8 cellular contexts compared by ENCODE assay signal in the genomic region with DNA sequence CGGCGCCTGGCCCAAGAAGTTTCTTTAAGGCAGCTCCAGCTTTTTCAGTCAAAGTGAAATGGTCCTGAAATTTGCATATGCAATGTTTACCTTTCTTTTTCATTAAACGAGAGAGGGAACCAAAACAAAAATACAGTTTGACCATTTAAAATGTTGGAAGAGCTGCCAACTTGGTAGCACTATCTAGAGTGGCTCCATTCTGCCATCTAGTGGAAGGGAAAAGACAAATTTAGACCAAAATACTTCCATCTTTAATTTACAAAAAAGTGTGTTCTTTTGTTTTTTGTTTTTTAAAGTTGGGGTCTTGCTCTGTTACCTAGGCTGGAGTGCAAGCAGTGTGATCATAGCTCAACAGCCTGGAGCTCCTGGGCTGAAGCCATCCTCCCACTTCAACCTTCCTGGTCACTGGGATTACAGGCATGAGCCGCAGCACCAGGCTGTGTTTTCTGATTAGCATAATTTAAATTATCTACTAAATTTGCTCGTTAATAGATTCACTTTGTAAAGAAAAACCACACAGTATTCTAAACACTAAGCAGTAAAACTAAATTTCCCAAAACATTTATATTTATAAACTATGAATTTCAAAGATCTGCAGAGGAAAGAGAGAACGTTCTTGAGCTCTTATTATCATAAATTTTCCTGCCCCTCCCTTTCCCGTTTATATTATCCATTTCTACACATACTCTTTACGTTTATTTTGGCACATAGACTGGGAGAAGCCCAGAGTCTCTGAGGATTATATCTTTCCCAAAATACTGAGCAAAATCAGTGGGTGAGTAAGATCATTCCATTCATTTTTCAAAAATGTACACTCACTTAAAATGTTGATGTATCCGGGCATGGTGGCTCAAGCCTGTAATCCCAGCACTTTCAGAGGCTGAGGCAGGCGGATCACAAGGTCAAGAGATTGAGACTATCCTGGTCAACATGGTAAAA. TPM values are rescaled to one million over a fixed set of nuclear protein-coding genes. Genes with fewer than 3 reads are reported as not detected.
A peak's percentile ranks its signal among the peaks of the same experiment; 100 is the strongest.
DNase-seq lines count a peak whose midpoint lies in the region; ATAC-seq and TF ChIP-seq lines count a peak whose summit lies in the region.

No MANE protein-coding gene starts in this region.

- peak; percentile 85 to 89 for TF ChIP-seq RAD21 in liver (IDR thresholded peaks at IDR 0.05)

- no peak overlapping the region for H3K4me3 ChIP-seq in AG09309 (ENCODE audit: control insufficient read depth, low read depth, low read length)
- H3K4me3 ChIP-seq in body of pancreas: no peak overlapping the region
- no peak overlapping the region for H3K4me3 ChIP-seq in liver (ENCODE audit: low read depth in 1 of 3, low read length in 3 of 3)

- H3K36me3 ChIP-seq in body of pancreas (replicated peaks in 1 of 2; ENCODE audit: insufficient read depth in 1 of 2, low read depth in 2 of 2) (no peaks in the 10 kb centered on the region), liver (ENCODE audit: control insufficient read depth in 4 of 4, insufficient read depth in 3 of 4, low read depth in 1 of 4, low read length in 3 of 4) (no peaks in the 10 kb centered on the region)

- no peak for TF ChIP-seq POLR2A in body of pancreas (IDR thresholded peaks at IDR 0.05)

- intact Hi-C loops in body of pancreas (cut with DNase I): no loop called here

- DNase-seq in AG09309 (ENCODE audit: low read depth) (peak; percentile 14), GM13976 (ENCODE audit: low spot score) (peak; percentile 65), NCI-H345 (lab: John Stamatoyannopoulos, UW) (peak; percentile 49), body of pancreas (no peak), GDM1 (lab: John Stamatoyannopoulos, UW) (no peak)
- no peak for DNase-seq in activated CD4-positive, alpha-beta T cell treated with anti-CD3 and anti-CD28 coated beads, Interleukin-2, amount 50 U/mL, for 48 hours

- no peak overlapping the region for H3K9ac ChIP-seq in liver (ENCODE audit: low read depth in 1 of 2, low read length in 2 of 2)

- WGBS in body of pancreas, 2 donors: 38 to 44% methylated on average over 10 of the region's 10 CpGs
- 48% methylated on average over 10 of the region's 10 CpGs for WGBS in liver

- TF ChIP-seq CTCF in AG09309 (IDR thresholded peaks at IDR 0.05; ENCODE audit: control insufficient read depth, insufficient read depth, low read depth, low read length, missing control alignments) (peak; percentile 67), GM13976 (IDR thresholded peaks at IDR 0.05; ENCODE audit: borderline replicate concordance, control extremely low read depth, extremely low read depth, insufficient read depth, missing control alignments) (peak; percentile 53), body of pancreas (IDR thresholded peaks at IDR 0.05) (peak; percentile 25 to 70 (median 61)), liver (IDR thresholded peaks at IDR 0.05; ENCODE audit: low read depth, low read length, missing input control) (peak; percentile 64)

- H3K9me3 ChIP-seq in body of pancreas (no peaks in the 10 kb centered on the region), liver (ENCODE audit: control insufficient read depth in 4 of 4, low read length in 3 of 4) (no peaks in the 10 kb centered on the region)

- ATAC-seq in body of pancreas: no peak
- no peak for ATAC-seq in HG03378 (IDR thresholded peaks at IDR 0.05; ENCODE audit: unreplicated experiment)

- in situ Hi-C loops in GM13976 (cut with MboI; ENCODE audit: low sequenced_read_pairs, unreplicated experiment): no loop called here

- H3K27ac ChIP-seq in body of pancreas (no peak overlapping the region), liver (ENCODE audit: low read depth in 1 of 2, low read length in 2 of 2) (no peak overlapping the region)

- no peaks in the 10 kb centered on the region for H3K4me1 ChIP-seq in body of pancreas
- H3K4me1 ChIP-seq in liver (ENCODE audit: control insufficient read depth in 4 of 4, insufficient read depth in 4 of 4, low read length in 3 of 4): peaks cover 0 to 6% (median 5%) of the 10 kb centered on the region in 4 donors

- H3K27me3 ChIP-seq in body of pancreas (peaks cover 0 to 26% of the 10 kb centered on the region in 2 donors), liver (ENCODE audit: control insufficient read depth in 4 of 4, insufficient read depth in 4 of 4, low read length in 3 of 4) (no peaks in the 10 kb centered on the region)

TF ChIP-seq in liver, 16 proteins besides CTCF, POLR2A, EP300 and RAD21:
- peak; percentile 18 for TF ChIP-seq YY1 (IDR thresholded peaks at IDR 0.05)
- TF ChIP-seq, protein P1, sequence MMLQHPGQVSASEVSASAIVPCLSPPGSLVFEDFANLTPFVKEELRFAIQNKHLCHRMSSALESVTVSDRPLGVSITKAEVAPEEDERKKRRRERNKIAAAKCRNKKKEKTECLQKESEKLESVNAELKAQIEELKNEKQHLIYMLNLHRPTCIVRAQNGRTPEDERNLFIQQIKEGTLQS (IDR thresholded peaks at IDR 0.05): no peak
- TF ChIP-seq HNF4G (IDR thresholded peaks at IDR 0.05): no peak

RNA-seq across cellular contexts. Expression of a gene that starts 15.4 kb away (rescaled TPM):
- total RNA-seq in body of pancreas (10 to 100 TPM in 1 of 2 donors, 1 to 10 TPM in 1; 6.6 to 14.5 TPM), liver (10 to 100 TPM in 1 of 2 donors, 1 to 10 TPM in 1; 6.4 to 27.3 TPM)
- polyA plus RNA-seq in liver: 1 to 10 TPM; 4.6 to 6.2 TPM

RNA-seq across cellular contexts. Expression of a gene that starts 20.8 kb away (rescaled TPM):
- 100 to 1,000 TPM in 1 of 2 donors, 10 to 100 TPM in 1; 10.9 to 188 TPM for total RNA-seq in body of pancreas
- not detected for total RNA-seq in liver
- polyA plus RNA-seq in liver: under 1 TPM in 1 of 2 donors, not detected in 1; 0.02 TPM

RNA-seq across cellular contexts. Expression of a gene that starts 38.3 kb away (rescaled TPM):
- total RNA-seq in body of pancreas (100 to 1,000 TPM; 222 to 424 TPM), liver (100 to 1,000 TPM; 255 to 373 TPM)
- polyA plus RNA-seq in liver: 10 to 100 TPM; 81.4 to 89.9 TPM

Comparison
In these comparisons a context has a peak if more than half of its experiments do, and no peak if none do; other contexts are left out.
1. DNase-seq: peak in AG09309 (single experiment), GM13976 (single experiment) and NCI-H345 (single experiment); none in body of pancreas (0 of 4), activated CD4-positive, alpha-beta T cell treated with anti-CD3 and anti-CD28 coated beads, Interleukin-2, amount 50 U/mL, for 48 hours (0 of 2) and GDM1 (single experiment).
2. RNA of a gene that starts 20.8 kb away (total RNA-seq): 10.9 to 188 TPM in body of pancreas; not detected in liver; every median in the first group is over 10 times any median in the second.
3. Peak in every context shown above with its lines, with median percentiles within 50 percentile points of each other: CTCF ChIP-seq.